In the genomic region with DNA sequence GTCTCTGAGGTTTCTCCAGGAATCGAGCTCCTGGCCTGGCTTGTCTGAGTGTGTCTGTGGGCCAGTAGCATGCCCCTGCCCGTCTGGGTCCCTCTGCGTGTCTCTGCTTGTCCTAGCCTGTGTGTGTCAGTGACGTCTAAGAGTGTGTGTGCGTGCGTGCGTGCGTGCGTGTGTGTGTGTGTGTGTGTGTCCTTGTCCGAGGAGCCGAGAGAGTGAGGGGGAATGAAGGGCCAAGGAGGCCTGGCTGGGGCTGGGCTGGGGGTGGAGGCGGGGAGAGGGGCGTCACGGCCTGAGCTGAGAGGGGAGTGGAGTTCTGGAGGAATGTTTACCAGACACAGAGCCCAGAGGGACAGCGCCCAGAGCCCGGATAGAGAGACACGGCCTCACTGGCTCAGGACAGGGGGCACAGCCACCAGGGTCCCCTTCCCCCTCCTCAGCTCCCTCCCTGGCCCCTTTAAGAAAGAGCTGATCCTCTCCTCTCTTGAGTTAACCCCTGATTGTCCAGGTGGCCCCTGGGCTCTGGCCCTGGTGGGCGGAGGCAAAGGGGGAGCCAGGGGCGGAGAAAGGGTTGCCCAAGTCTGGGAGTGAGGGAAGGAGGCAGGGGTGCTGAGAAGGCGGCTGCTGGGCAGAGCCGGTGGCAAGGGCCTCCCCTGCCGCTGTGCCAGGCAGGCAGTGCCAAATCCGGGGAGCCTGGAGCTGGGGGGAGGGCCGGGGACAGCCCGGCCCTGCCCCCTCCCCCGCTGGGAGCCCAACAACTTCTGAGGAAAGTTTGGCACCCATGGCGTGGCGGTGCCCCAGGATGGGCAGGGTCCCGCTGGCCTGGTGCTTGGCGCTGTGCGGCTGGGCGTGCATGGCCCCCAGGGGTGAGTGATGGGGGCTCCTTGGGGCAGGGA, we compare ENCODE assay signal across 8 cellular contexts. TPM values are rescaled to one million over a fixed set of nuclear protein-coding genes. Genes with fewer than 3 reads are reported as not detected.
DNase-seq lines count a peak whose midpoint lies in the region; ATAC-seq and TF ChIP-seq lines count a peak whose summit lies in the region.

Gene AXL (plus strand): TSS at position 609 of the 893 bp plus-strand sequence. CDS start 170 bp downstream, at position 779.

- H3K4me3 ChIP-seq in lung (peak within 1 kb of the TSS; percentile 35), tibial nerve (peak within 1 kb of the TSS; percentile 62 to 96 (median 78))

- TF ChIP-seq POLR2A in tibial nerve (IDR thresholded peaks at IDR 0.05) = peak; percentile 29 to 70

- H3K27ac ChIP-seq in lung (ENCODE audit: low read depth in 1 of 2, low read length in 1 of 2) = peak within 1 kb of the TSS; percentile 85 to 86
- peak within 1 kb of the TSS; percentile 87 to 99 (median 94) for H3K27ac ChIP-seq in tibial nerve

- DNase-seq in AG08395 (ENCODE audit: low spot score) = peak; percentile 88
- peak; percentile 81 for DNase-seq in OCI-M1 (lab: John Stamatoyannopoulos, UW)
- peak; percentile 86 for DNase-seq in epidermal melanocyte (ENCODE audit: insufficient read length, low spot score)
- DNase-seq in lung (ENCODE audit: low spot score) = peak; percentile 67
- DNase-seq in tibial nerve (ENCODE audit: low spot score in 2 of 2) = peak; percentile 82 to 84
- no peak for DNase-seq in activated CD8-positive, alpha-beta memory T cell treated with anti-CD3 and anti-CD28 coated beads, Interleukin-2, amount 50 U/mL, for 48 hours

- TF ChIP-seq CTCF in lung (IDR thresholded peaks at IDR 0.05; ENCODE audit: control extremely low read depth, extremely low read depth) = no peak
- TF ChIP-seq CTCF in tibial nerve (IDR thresholded peaks at IDR 0.05) = peak in 2 of 5 experiments; percentile 1 to 31

- H3K27me3 ChIP-seq in lung (ENCODE audit: control insufficient read depth, insufficient read depth) = no peaks in the 10 kb centered on the region
- no peaks in the 10 kb centered on the region for H3K27me3 ChIP-seq in tibial nerve

- WGBS in lung, 2 donors = 10 to 21% methylated on average over 28 to 32 of the region's 32 CpGs
- WGBS in tibial nerve, 2 donors = 4 to 6% methylated on average over 27 to 32 of the region's 32 CpGs

- TF ChIP-seq EP300 in tibial nerve (IDR thresholded peaks at IDR 0.05) = peak; percentile 41 to 89

- H3K9me3 ChIP-seq in lung (ENCODE audit: control insufficient read depth in 2 of 2, insufficient read depth in 1 of 2, low read length in 1 of 2) (no peaks in the 10 kb centered on the region), tibial nerve (no peaks in the 10 kb centered on the region)

- peaks cover 0 to 4% of the 10 kb centered on the region in 2 donors for H3K4me1 ChIP-seq in lung (ENCODE audit: control insufficient read depth in 2 of 2, insufficient read depth in 2 of 2, low read length in 2 of 2)
- peaks cover 0 to 58% (median 25%) of the 10 kb centered on the region in 4 donors for H3K4me1 ChIP-seq in tibial nerve

- H3K36me3 ChIP-seq in lung (ENCODE audit: control insufficient read depth in 2 of 2, insufficient read depth in 2 of 2, low read length in 2 of 2) (no peaks in the 10 kb centered on the region), tibial nerve (peaks cover 0 to 9% (median 0%) of the 10 kb centered on the region in 3 donors)

- peak; percentile 49 for ATAC-seq in lung (ENCODE audit: insufficient read depth, low FRiP score)
- no peak for ATAC-seq in HG03469 (IDR thresholded peaks at IDR 0.05; ENCODE audit: unreplicated experiment)
- ATAC-seq in HG02885 (IDR thresholded peaks at IDR 0.05; ENCODE audit: poor library complexity, unreplicated experiment) = no peak

RNA-seq across cellular contexts. Expression of gene AXL, which starts in this region (rescaled TPM):
- total RNA-seq in lung (10 to 100 TPM; 48.6 to 53.0 TPM), tibial nerve (100 to 1,000 TPM in 1 of 4 donors, 10 to 100 TPM in 3; 72.0 to 110 (median 88.5) TPM)
- 10 to 100 TPM in 1 of 2 donors, 1 to 10 TPM in 1; 8.2 to 13.4 TPM for polyA plus RNA-seq in lung
